ENCODE assay signal across 23 cellular contexts in genomic region chr4:5032825-5033224, GRCh38. TPM values are rescaled to one million over a fixed set of nuclear protein-coding genes. Genes with fewer than 3 reads are reported as not detected.
A peak's percentile ranks its signal among the peaks of the same experiment; 100 is the strongest.
DNase-seq lines count a peak whose midpoint lies in the region; ATAC-seq and TF ChIP-seq lines count a peak whose summit lies in the region.
"Had no signal": no experiment of that assay in that cellular context is flagged by ENCODE, and none has a peak within 500 bp of the region (broad histone marks: within the 10 kb centered on the region; RNA-seq: fewer than 3 reads in every experiment).

No MANE protein-coding gene starts in this region.

- H3K36me3 Mint-ChIP-seq in activated CD4-positive, alpha-beta memory T cell treated with anti-CD3 and anti-CD28 coated beads for 36 hours = no peaks in the 10 kb centered on the region
- H3K36me3 Mint-ChIP-seq: CD8-positive, alpha-beta T cell; IgD-negative memory B cell had no signal

- no peak for TF ChIP-seq EP300 in stomach (IDR thresholded peaks at IDR 0.05)

- no peaks in the 10 kb centered on the region for H4K20me1 ChIP-seq in BLaER1 treated with 17β-estradiol and CSF1 and Interleukin-3, amounts not matched to agents 10 nM and 100 nM
- no peaks in the 10 kb centered on the region for H4K20me1 ChIP-seq in hepatocyte (ENCODE audit: insufficient read depth, poor library complexity, severe bottlenecking)

- H3K27ac ChIP-seq in BLaER1 treated with 17β-estradiol and CSF1 and Interleukin-3, amounts not matched to agents 10 nM and 100 nM = peak overlapping the region; percentile 15 to 79 (median 71); a peak in 21 of 22 replicates
- H3K27ac ChIP-seq in ascending aorta (peak overlapping the region; percentile 59 to 68), hepatocyte (peak overlapping the region; percentile 64), stomach (peak overlapping the region in 3 of 5 donors; percentile 22 to 63 (median 52))
- H3K27ac ChIP-seq: brain microvascular endothelial cell had no signal

- POLR2A ChIA-PET in activated CD4-positive, alpha-beta memory T cell treated with anti-CD3 and anti-CD28 coated beads for 36 hours (lab: Charles Lee) = no interaction called here

- H3K4me3 ChIP-seq in BLaER1 treated with 17β-estradiol and CSF1 and Interleukin-3, amounts not matched to agents 10 nM and 100 nM = peak overlapping the region in 1 of 10 experiments; percentile 40; a peak in 1 of 20 replicates
- H3K4me3 ChIP-seq in ascending aorta (no peak overlapping the region), hepatocyte (no peak overlapping the region), stomach (no peak overlapping the region)
- H3K4me3 ChIP-seq: smooth muscle cell had no signal

- no peak for TF ChIP-seq POLR2A in stomach (IDR thresholded peaks at IDR 0.05)

- no peak overlapping the region for H2AFZ ChIP-seq in hepatocyte

- no peaks in the 10 kb centered on the region for H3K36me3 ChIP-seq in BLaER1 treated with 17β-estradiol and CSF1 and Interleukin-3, amounts not matched to agents 10 nM and 100 nM
- H3K36me3 ChIP-seq in ascending aorta (no peaks in the 10 kb centered on the region), hepatocyte (replicated peaks; ENCODE audit: insufficient read depth, low read depth) (no peaks in the 10 kb centered on the region), stomach (no peaks in the 10 kb centered on the region)
- H3K36me3 ChIP-seq: brain microvascular endothelial cell had no signal

- H3K4me1 Mint-ChIP-seq in activated CD4-positive, alpha-beta memory T cell treated with anti-CD3 and anti-CD28 coated beads for 36 hours (ENCODE audit: low read depth) = no peaks in the 10 kb centered on the region

- intact Hi-C loops in ascending aorta (cut with DNase I) = no loop called here
- intact Hi-C loops in stomach (cut with DNase I; ENCODE audit: low total_unique reads) = no loop called here
- intact Hi-C loops in activated CD4-positive, alpha-beta memory T cell treated with anti-CD3 and anti-CD28 coated beads for 36 hours (cut with micrococcal nuclease) = no loop called here

- H3K27me3 ChIP-seq in BLaER1 treated with 17β-estradiol and CSF1 and Interleukin-3, amounts not matched to agents 10 nM and 100 nM = no peaks in the 10 kb centered on the region
- H3K27me3 ChIP-seq in ascending aorta (no peaks in the 10 kb centered on the region), hepatocyte (peaks cover 7% of the 10 kb centered on the region), stomach (no peaks in the 10 kb centered on the region)
- H3K27me3 ChIP-seq: brain microvascular endothelial cell had no signal

- H3K27me3 Mint-ChIP-seq in activated CD4-positive, alpha-beta memory T cell treated with anti-CD3 and anti-CD28 coated beads for 36 hours = peaks cover 6% of the 10 kb centered on the region

- no peak for DNase-seq in ascending aorta (ENCODE audit: low spot score in 2 of 2)
- no peak for DNase-seq in hepatocyte (ENCODE audit: low spot score)
- no peak for DNase-seq in stomach
- DNase-seq in kidney glomerular epithelial cell (lab: John Stamatoyannopoulos, UW) = no peak
- DNase-seq in activated CD4-positive, alpha-beta memory T cell treated with anti-CD3 and anti-CD28 coated beads for 36 hours = no peak
- DNase-seq: activated B cell treated with CpG ODN at 0.5 μM for 24 hours; activated CD4-positive, alpha-beta T cell treated with anti-CD3 and anti-CD28 coated beads, Interleukin-2, amount 50 U/mL, for 4 hours; activated CD8-positive, alpha-beta memory T cell treated with anti-CD3 and anti-CD28 coated beads, Interleukin-2, amount 50 U/mL, for 48 hours; activated gamma-delta T cell; brain microvascular endothelial cell; CD8-positive, alpha-beta T cell; effector memory CD8-positive, alpha-beta T cell; H9; left colon; NCI-H1436 treated with DMSO at 0.1 percent for 48 hours; stimulated activated CD4-positive, alpha-beta T cell treated with anti-CD3 and anti-CD28 coated beads, Interleukin-4, amount 100 ng/mL, for 1 hour; stimulated activated naive CD4-positive, alpha-beta T cell; trophoblast cell had no signal

- H3K4me2 ChIP-seq in BLaER1 treated with 17β-estradiol and CSF1 and Interleukin-3, amounts not matched to agents 10 nM and 100 nM = peak overlapping the region; percentile 56 to 83 (median 76)
- H3K4me2 ChIP-seq in hepatocyte = no peak overlapping the region
- H3K4me2 ChIP-seq: smooth muscle cell had no signal

- H3K9me2 ChIP-seq in hepatocyte (replicated peaks; ENCODE audit: insufficient read depth) = no peaks in the 10 kb centered on the region

- no peaks in the 10 kb centered on the region for H3K9me3 Mint-ChIP-seq in activated CD4-positive, alpha-beta memory T cell treated with anti-CD3 and anti-CD28 coated beads for 36 hours
- H3K9me3 Mint-ChIP-seq: activated B cell treated with CpG ODN at 0.5 μM for 24 hours; CD8-positive, alpha-beta T cell; effector memory CD8-positive, alpha-beta T cell; H9 had no signal

- CTCF ChIA-PET in activated CD4-positive, alpha-beta memory T cell treated with anti-CD3 and anti-CD28 coated beads for 36 hours (lab: Charles Lee) = no interaction called here

- TF ChIP-seq CTCF in ascending aorta (IDR thresholded peaks at IDR 0.05) (no peak), hepatocyte (IDR thresholded peaks at IDR 0.05; ENCODE audit: poor library complexity) (no peak), stomach (IDR thresholded peaks at IDR 0.05) (no peak)

- peak overlapping the region in 7 of 11 experiments; percentile 48 to 66 (median 55); a peak in 11 of 22 replicates for H3K9ac ChIP-seq in BLaER1 treated with 17β-estradiol and CSF1 and Interleukin-3, amounts not matched to agents 10 nM and 100 nM

- no peaks in the 10 kb centered on the region for H3K9me3 ChIP-seq in BLaER1 treated with 17β-estradiol and CSF1 and Interleukin-3, amounts not matched to agents 10 nM and 100 nM (replicated peaks in 1 of 11)
- no peaks in the 10 kb centered on the region for H3K9me3 ChIP-seq in ascending aorta
- no peaks in the 10 kb centered on the region for H3K9me3 ChIP-seq in hepatocyte (ENCODE audit: low read depth)
- no peaks in the 10 kb centered on the region for H3K9me3 ChIP-seq in stomach

- no peaks in the 10 kb centered on the region for H3K79me2 ChIP-seq in hepatocyte

- H3K4me1 ChIP-seq in BLaER1 treated with 17β-estradiol and CSF1 and Interleukin-3, amounts not matched to agents 10 nM and 100 nM = peaks cover 39 to 58% (median 48%) of the 10 kb centered on the region in 10 experiments
- H3K4me1 ChIP-seq in ascending aorta (peaks cover 6 to 26% of the 10 kb centered on the region in 2 donors), hepatocyte (ENCODE audit: insufficient read depth) (peaks cover 30% of the 10 kb centered on the region), stomach (peaks cover 0 to 41% (median 22%) of the 10 kb centered on the region in 4 donors)

- H3K27ac Mint-ChIP-seq in activated CD4-positive, alpha-beta memory T cell treated with anti-CD3 and anti-CD28 coated beads for 36 hours = no peak overlapping the region
- H3K27ac Mint-ChIP-seq: activated B cell treated with CpG ODN at 0.5 μM for 24 hours; effector memory CD8-positive, alpha-beta T cell; H9; IgD-negative memory B cell had no signal

- ATAC-seq in HG02623 (IDR thresholded peaks at IDR 0.05; ENCODE audit: unreplicated experiment) = no peak
- no peak for ATAC-seq in GM21447 (IDR thresholded peaks at IDR 0.05; ENCODE audit: unreplicated experiment)
- ATAC-seq: CD8-positive, alpha-beta T cell; effector memory CD8-positive, alpha-beta T cell; left colon had no signal

- H3K4me3 Mint-ChIP-seq in activated CD4-positive, alpha-beta memory T cell treated with anti-CD3 and anti-CD28 coated beads for 36 hours = no peak overlapping the region
- H3K4me3 Mint-ChIP-seq: CD8-positive, alpha-beta T cell; effector memory CD8-positive, alpha-beta T cell; H9 had no signal

- WGBS in hepatocyte (ENCODE audit: low lambda C conversion rate, missing lambda C conversion rate) = 75% methylated on average over 5 of the region's 5 CpGs
- 69 to 84% (median 82%) methylated on average over 5 of the region's 5 CpGs for WGBS in stomach, 5 donors

RNA-seq across cellular contexts. Expression of gene CYTL1, which starts 13.6 kb away (rescaled TPM):
- total RNA-seq in ascending aorta (0.85 TPM), hepatocyte (37.4 and 52.3 TPM in 2 replicates), stomach (1 to 10 TPM in 2 of 5 donors, not detected in 3; 1.3 to 5.1 TPM)
- polyA plus RNA-seq in hepatocyte (39.1 and 55.4 TPM in 2 replicates), stomach (1 to 10 TPM in 2 of 3 donors, under 1 TPM in 1; 0.95 to 1.7 (median 1.4) TPM)
- not detected for total RNA-seq in activated CD4-positive, alpha-beta memory T cell treated with anti-CD3 and anti-CD28 coated beads for 36 hours
- total RNA-seq: activated B cell treated with CpG ODN at 0.5 μM for 24 hours; CD8-positive, alpha-beta T cell had no signal
- polyA plus RNA-seq: IgD-negative memory B cell had no signal

RNA-seq across cellular contexts. Expression of gene STK32B, which starts 18.5 kb away (rescaled TPM):
- total RNA-seq in ascending aorta (2.3 TPM), hepatocyte (1.6 and 3.9 TPM in 2 replicates), stomach (1 to 10 TPM; 1.8 to 5.5 (median 4.3) TPM)
- polyA plus RNA-seq in hepatocyte (0.51 and 1.00 TPM in 2 replicates), stomach (1 to 10 TPM in 2 of 3 donors, under 1 TPM in 1; 0.61 to 1.5 (median 1.1) TPM)
- total RNA-seq in activated CD4-positive, alpha-beta memory T cell treated with anti-CD3 and anti-CD28 coated beads for 36 hours = not detected
- total RNA-seq: activated B cell treated with CpG ODN at 0.5 μM for 24 hours; CD8-positive, alpha-beta T cell had no signal
- polyA plus RNA-seq: IgD-negative memory B cell had no signal
